Comparison of ENCODE assay signal across 28 cellular contexts in the genomic region with DNA sequence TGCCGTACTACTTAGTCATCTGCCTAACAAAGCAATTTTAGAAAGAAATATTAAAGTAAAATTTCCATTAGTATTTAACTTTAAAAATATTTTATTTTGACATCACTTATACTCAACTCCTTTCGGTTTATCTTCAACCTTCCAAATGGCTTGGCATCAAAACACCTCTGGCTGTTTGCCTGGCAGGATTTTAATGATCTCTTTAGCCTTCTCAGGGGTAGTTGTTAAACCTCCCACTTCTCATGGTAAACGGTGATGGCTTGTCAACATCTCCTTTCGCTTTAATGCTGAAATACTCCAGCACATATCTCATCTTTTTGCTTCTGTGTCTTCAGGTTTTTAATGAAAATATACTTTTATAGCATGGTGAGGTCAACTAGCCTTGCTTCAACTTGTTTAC.
"Had no signal": no experiment of that assay in that cellular context is flagged by ENCODE, and none has a peak within 500 bp of the region (broad histone marks: within the 10 kb centered on the region; RNA-seq: fewer than 3 reads in every experiment).

No MANE protein-coding gene starts in this region.

- ATAC-seq: Panc1 had no signal

- H3K36me3 ChIP-seq: MG63, SJSA1 had no signal

- DNase-seq: Kasumi-1, KG1, MG63, NCI-H1048, NCI-H1092 treated with DMSO at 0.1 percent for 48 hours, NCI-H1105 treated with DMSO at 0.1 percent for 48 hours, NCI-H1417, NCI-H1436, NCI-H146, NCI-H1694, NCI-H187, NCI-H1930, NCI-H2029 treated with DMSO at 0.1 percent for 48 hours, NCI-H2081 treated with DMSO at 0.1 percent for 48 hours, NCI-H2107, NCI-H2171, NCI-H345, NCI-H510A treated with DMSO at 0.1 percent for 48 hours, NCI-H524 treated with DMSO at 0.1 percent for 48 hours, NCI-H526 treated with DMSO at 0.1 percent for 48 hours, NCI-H774, PC-9, Right ventricle myocardium superior, SHP77 treated with DMSO at 0.1 percent for 48 hours, SK-N-SH, SW 1271 had no signal

- H3K9me3 ChIP-seq: SJSA1, SK-N-SH had no signal

- H3K27ac ChIP-seq: PC-9, SJSA1 had no signal

- H3K4me3 ChIP-seq: MG63, PC-9, SJSA1 had no signal

- H3K4me1 ChIP-seq: SJSA1 had no signal

- H3K27me3 ChIP-seq: MG63, SJSA1 had no signal
